In the genomic region with DNA sequence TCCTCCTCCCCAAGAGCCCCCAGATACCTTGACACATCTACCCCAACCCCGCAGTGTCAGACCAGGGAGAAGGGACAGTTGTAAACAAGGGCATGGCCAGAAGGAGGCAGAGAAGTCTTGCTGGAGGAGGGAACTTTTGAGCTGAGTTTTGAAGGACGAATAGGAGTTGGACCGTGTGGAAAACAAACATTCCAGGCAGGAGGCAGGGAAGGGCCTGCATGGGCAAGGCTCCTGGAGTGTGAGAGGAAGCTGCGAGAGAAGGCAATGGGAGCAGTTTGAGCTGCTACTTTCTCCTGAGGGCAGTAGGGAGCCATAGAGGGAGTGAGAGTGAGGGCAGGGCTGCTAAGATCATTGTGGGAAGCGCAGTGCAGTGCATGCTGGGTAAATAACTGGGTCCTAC, we compare ENCODE assay signal across 12 cellular contexts. TPM values are rescaled to one million over a fixed set of nuclear protein-coding genes. Genes with fewer than 3 reads are reported as not detected.
DNase-seq lines count a peak whose midpoint lies in the region; ATAC-seq and TF ChIP-seq lines count a peak whose summit lies in the region.
"Had no signal": no experiment of that assay in that cellular context is flagged by ENCODE, and none has a peak within 500 bp of the region (broad histone marks: within the 10 kb centered on the region; RNA-seq: fewer than 3 reads in every experiment).

No MANE protein-coding gene starts in this region.

- H3K4me3 ChIP-seq in uterus (no peak overlapping the region), left ventricle myocardium inferior (no peak overlapping the region)
- H3K4me3 ChIP-seq: body of pancreas, upper lobe of right lung had no signal

- TF ChIP-seq POLR2A in uterus (IDR thresholded peaks at IDR 0.05), result no peak

- H3K36me3 Mint-ChIP-seq in chondrocyte (ENCODE audit: low read depth), result no peaks in the 10 kb centered on the region

- no peaks in the 10 kb centered on the region for H3K4me1 ChIP-seq in uterus
- peaks cover 4% of the 10 kb centered on the region for H3K4me1 ChIP-seq in left ventricle myocardium inferior

- peak; percentile 69 for TF ChIP-seq CTCF in chondrocyte (IDR thresholded peaks at IDR 0.05)
- TF ChIP-seq CTCF in uterus (IDR thresholded peaks at IDR 0.05), result no peak
- no peak for TF ChIP-seq CTCF in left ventricle myocardium inferior (IDR thresholded peaks at IDR 0.05; ENCODE audit: borderline replicate concordance)

- ATAC-seq in activated CD4-positive, CD25-positive, alpha-beta regulatory T cell treated with anti-CD3 and anti-CD28 coated beads, Interleukin-2, amount 50 U/mL, for 24 hours, result no peak
- no peak for ATAC-seq in HG03460 (IDR thresholded peaks at IDR 0.05; ENCODE audit: unreplicated experiment)
- ATAC-seq: body of pancreas, upper lobe of right lung had no signal

- H3K4me1 Mint-ChIP-seq in chondrocyte (ENCODE audit: low read depth), result peaks cover 3% of the 10 kb centered on the region

- H3K4me3 Mint-ChIP-seq in chondrocyte (ENCODE audit: unreplicated experiment), result no peak overlapping the region

- no peaks in the 10 kb centered on the region for H3K9me3 Mint-ChIP-seq in chondrocyte (ENCODE audit: low read depth)

- H3K27me3 ChIP-seq in uterus, result no peaks in the 10 kb centered on the region
- peaks cover 34% of the 10 kb centered on the region for H3K27me3 ChIP-seq in left ventricle myocardium inferior (ENCODE audit: low read depth)
- H3K27me3 ChIP-seq: body of pancreas, upper lobe of right lung had no signal

- peak; percentile 44 for DNase-seq in activated CD4-positive, CD25-positive, alpha-beta regulatory T cell treated with anti-CD3 and anti-CD28 coated beads, Interleukin-2, amount 50 U/mL, for 72 hours
- DNase-seq in LoVo (ENCODE audit: low spot score) (peak; percentile 29), chondrocyte (ENCODE audit: low spot score) (no peak), uterus (no peak), left ventricle myocardium inferior (no peak)
- DNase-seq in stimulated activated CD4-positive, alpha-beta T cell treated with anti-CD3 and anti-CD28 coated beads, Interleukin-4, amount 100 ng/mL, for 1 hour, result peak; percentile 36
- DNase-seq: body of pancreas, foreskin fibroblast, NCI-H526 treated with DMSO at 0.1 percent for 48 hours, upper lobe of right lung had no signal

- H3K36me3 ChIP-seq in uterus (no peaks in the 10 kb centered on the region), left ventricle myocardium inferior (no peaks in the 10 kb centered on the region)
- H3K36me3 ChIP-seq: upper lobe of right lung had no signal

- intact Hi-C loops in uterus (cut with DNase I; ENCODE audit: low total_unique reads) (no loop called here), left ventricle myocardium inferior (cut with micrococcal nuclease) (no loop called here)

- no peak overlapping the region for H3K27ac Mint-ChIP-seq in chondrocyte (ENCODE audit: unreplicated experiment)

- H3K27me3 Mint-ChIP-seq in chondrocyte (ENCODE audit: low read depth), result peaks cover 3% of the 10 kb centered on the region

- H3K27ac ChIP-seq in uterus, result no peak overlapping the region
- no peak overlapping the region for H3K27ac ChIP-seq in left ventricle myocardium inferior (replicated peaks)
- H3K27ac ChIP-seq: body of pancreas, upper lobe of right lung had no signal

- H3K9me3 ChIP-seq in uterus (no peaks in the 10 kb centered on the region), left ventricle myocardium inferior (replicated peaks) (no peaks in the 10 kb centered on the region)
- H3K9me3 ChIP-seq: body of pancreas, upper lobe of right lung had no signal

RNA-seq across cellular contexts. Expression of a gene that starts 23.3 kb away (rescaled TPM):
- total RNA-seq in chondrocyte (not detected in 3 replicates), uterus (1 to 10 TPM in 1 of 4 donors, under 1 TPM in 2, not detected in 1; 0.41 to 6.5 (median 0.61) TPM), left ventricle myocardium inferior (0.44 TPM)

RNA-seq across cellular contexts. Expression of a gene that starts 34.1 kb away (rescaled TPM):
- total RNA-seq in chondrocyte, result 9.7 to 10.1 TPM (median 10.0 TPM) in 3 replicates
- total RNA-seq in uterus, result 10 to 100 TPM in 1 of 4 donors, 1 to 10 TPM in 2, under 1 TPM in 1; 0.59 to 22.5 (median 3.8) TPM
- total RNA-seq in left ventricle myocardium inferior, result 4.6 TPM

RNA-seq across cellular contexts. Expression of a gene that starts 55.5 kb away (rescaled TPM):
- 12.2 to 19.8 TPM (median 17.8 TPM) in 3 replicates for total RNA-seq in chondrocyte
- total RNA-seq in uterus, result 10 to 100 TPM; 18.7 to 77.9 (median 43.1) TPM
- 16.6 TPM for total RNA-seq in left ventricle myocardium inferior

Comparison
In these comparisons a context has a peak if more than half of its experiments do, and no peak if none do; other contexts are left out.
1. DNase-seq: peak in activated CD4-positive, CD25-positive, alpha-beta regulatory T cell treated with anti-CD3 and anti-CD28 coated beads, Interleukin-2, amount 50 U/mL, for 72 hours (single experiment), LoVo (single experiment) and stimulated activated CD4-positive, alpha-beta T cell treated with anti-CD3 and anti-CD28 coated beads, Interleukin-4, amount 100 ng/mL, for 1 hour (single experiment); none in chondrocyte (single experiment), uterus (0 of 2) and left ventricle myocardium inferior (single experiment).